In the genomic region with DNA sequence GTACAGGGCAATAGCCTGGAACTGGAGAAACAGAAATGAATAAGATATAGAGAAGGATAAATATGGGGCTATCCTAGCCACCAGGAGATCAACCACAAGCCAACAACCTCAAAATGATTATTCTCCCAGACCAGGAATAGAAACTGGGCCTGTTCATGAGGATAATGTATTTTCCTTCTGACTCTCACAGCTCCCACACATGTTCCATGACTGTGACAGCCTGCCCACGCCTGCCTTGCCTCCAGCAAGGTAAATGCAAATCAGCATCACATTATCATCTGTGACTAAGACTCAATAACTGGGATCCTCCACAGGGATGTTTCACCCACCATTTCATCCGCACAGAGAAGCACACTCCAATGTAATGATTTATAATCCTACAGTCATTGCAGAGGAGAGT, we compare ENCODE assay signal across 14 cellular contexts. TPM values are rescaled to one million over a fixed set of nuclear protein-coding genes. Genes with fewer than 3 reads are reported as not detected.
A peak's percentile ranks its signal among the peaks of the same experiment; 100 is the strongest.
DNase-seq lines count a peak whose midpoint lies in the region; ATAC-seq, FAIRE-seq and TF ChIP-seq lines count a peak whose summit lies in the region.
"Had no signal": no experiment of that assay in that cellular context is flagged by ENCODE, and none has a peak within 500 bp of the region (broad histone marks: within the 10 kb centered on the region; RNA-seq: fewer than 3 reads in every experiment).

No MANE protein-coding gene starts in this region.

- peaks cover 61% of the 10 kb centered on the region for H3K36me3 Mint-ChIP-seq in activated naive CD8-positive, alpha-beta T cell treated with anti-CD3 and anti-CD28 coated beads, Interleukin-2, amount 50 U/mL, for 24 hours (ENCODE audit: low read depth)
- peaks cover 39% of the 10 kb centered on the region for H3K36me3 Mint-ChIP-seq in type B pancreatic cell

- no peak overlapping the region for H3K23ac ChIP-seq in mesenchymal stem cell (ENCODE audit: low read length in 2 of 2)

- H3K4me1 ChIP-seq in mesenchymal stem cell (ENCODE audit: control insufficient read depth, insufficient read depth, low read depth, low read length) = peaks cover 8% of the 10 kb centered on the region

- WGBS in mesenchymal stem cell = 100% methylated on average over 1 of the region's 2 CpGs

- H2AFZ ChIP-seq in mesenchymal stem cell (ENCODE audit: low read depth, low read length) = no peak overlapping the region

- H3K18ac ChIP-seq in mesenchymal stem cell (ENCODE audit: low read depth in 1 of 2, low read length in 2 of 2) = no peak overlapping the region

- H3K27ac Mint-ChIP-seq in activated naive CD8-positive, alpha-beta T cell treated with anti-CD3 and anti-CD28 coated beads, Interleukin-2, amount 50 U/mL, for 24 hours = peak overlapping the region; percentile 82
- H3K27ac Mint-ChIP-seq in type B pancreatic cell = peak overlapping the region; percentile 27

- H3K9ac ChIP-seq in mesenchymal stem cell (ENCODE audit: low read length) = peak overlapping the region; percentile 9

- H3K36me3 ChIP-seq in mesenchymal stem cell (ENCODE audit: control insufficient read depth in 1 of 2, insufficient read depth in 2 of 2, low read depth in 1 of 2, low read length in 2 of 2) = peaks cover 19 to 54% of the 10 kb centered on the region in 2 experiments

- FAIRE-seq in urothelium cell line (lab: Jason Lieb, UNC) = no peak

- no peak overlapping the region for H3K4me2 ChIP-seq in mesenchymal stem cell (ENCODE audit: low read length, poor library complexity, severe bottlenecking)

- no peak overlapping the region for H4K91ac ChIP-seq in mesenchymal stem cell (ENCODE audit: low read length)

- TF ChIP-seq CTCF in type B pancreatic cell (conservative IDR thresholded peaks at IDR 0.05) = no peak

- H2BK120ac ChIP-seq in mesenchymal stem cell (ENCODE audit: low read depth, low read length) = no peak overlapping the region

- no peak overlapping the region for H3K4ac ChIP-seq in mesenchymal stem cell (ENCODE audit: low read depth in 1 of 2, low read length in 2 of 2)

- no peaks in the 10 kb centered on the region for H3K27me3 Mint-ChIP-seq in activated naive CD8-positive, alpha-beta T cell treated with anti-CD3 and anti-CD28 coated beads, Interleukin-2, amount 50 U/mL, for 24 hours
- H3K27me3 Mint-ChIP-seq in type B pancreatic cell = no peaks in the 10 kb centered on the region

- no peaks in the 10 kb centered on the region for H3K27me3 ChIP-seq in mesenchymal stem cell (ENCODE audit: control insufficient read depth in 1 of 2, insufficient read depth in 1 of 2, low read length in 2 of 2)

- ATAC-seq in activated naive CD8-positive, alpha-beta T cell treated with anti-CD3 and anti-CD28 coated beads, Interleukin-2, amount 50 U/mL, for 24 hours = no peak
- ATAC-seq: Right ventricle myocardium inferior had no signal

- H3K4me1 Mint-ChIP-seq in activated naive CD8-positive, alpha-beta T cell treated with anti-CD3 and anti-CD28 coated beads, Interleukin-2, amount 50 U/mL, for 24 hours = peaks cover 52% of the 10 kb centered on the region
- H3K4me1 Mint-ChIP-seq in type B pancreatic cell (ENCODE audit: unreplicated experiment) = peaks cover 13% of the 10 kb centered on the region

- H4K8ac ChIP-seq in mesenchymal stem cell (ENCODE audit: low read length) = no peak overlapping the region

- peak overlapping the region; percentile 28 for H3K4me3 Mint-ChIP-seq in activated naive CD8-positive, alpha-beta T cell treated with anti-CD3 and anti-CD28 coated beads, Interleukin-2, amount 50 U/mL, for 24 hours
- H3K4me3 Mint-ChIP-seq in type B pancreatic cell = peak overlapping the region; percentile 30

- H3K79me1 ChIP-seq in mesenchymal stem cell (replicated peaks; ENCODE audit: low read length, poor library complexity, severe bottlenecking) = peaks cover 19% of the 10 kb centered on the region

- H2BK15ac ChIP-seq in mesenchymal stem cell (ENCODE audit: low read depth, poor library complexity, severe bottlenecking) = no peak overlapping the region

- no peak overlapping the region for H3K27ac ChIP-seq in mesenchymal stem cell (ENCODE audit: low read length, poor library complexity, severe bottlenecking)

- H2BK5ac ChIP-seq in mesenchymal stem cell (ENCODE audit: low read depth, low read length, poor library complexity, severe bottlenecking) = no peak overlapping the region

- H2BK12ac ChIP-seq in mesenchymal stem cell (ENCODE audit: low read length in 2 of 2) = no peak overlapping the region

- H2AK5ac ChIP-seq in mesenchymal stem cell (ENCODE audit: low read length, severe bottlenecking) = no peak overlapping the region

- H3K14ac ChIP-seq in mesenchymal stem cell (ENCODE audit: low read length in 2 of 2) = no peak overlapping the region

- H3K9me3 ChIP-seq in mesenchymal stem cell (ENCODE audit: control insufficient read depth, low read length) = no peaks in the 10 kb centered on the region

- no peak overlapping the region for H3K4me3 ChIP-seq in mesenchymal stem cell (ENCODE audit: insufficient read depth in 1 of 2, low read depth in 1 of 2, low read length in 2 of 2)

- peak; percentile 32 for DNase-seq in stimulated activated naive CD4-positive, alpha-beta T cell treated with Interleukin-2 at 50 U/mL for 16 hours (lab: John Stamatoyannopoulos, UW)
- no peak for DNase-seq in stimulated activated naive CD4-positive, alpha-beta T cell (lab: John Stamatoyannopoulos, UW)
- DNase-seq in activated naive CD8-positive, alpha-beta T cell treated with anti-CD3 and anti-CD28 coated beads, Interleukin-2, amount 50 U/mL, for 24 hours = peak; percentile 42
- DNase-seq in mesenchymal stem cell (no peak), type B pancreatic cell (ENCODE audit: extremely low spot score, unreplicated experiment) (no peak), foreskin melanocyte (no peak), UCSD-AML1 (lab: John Stamatoyannopoulos, UW; ENCODE audit: unreplicated experiment) (no peak), urothelium cell line (ENCODE audit: low spot score) (no peak)
- DNase-seq: central memory CD4-positive, alpha-beta T cell; DMS79; NCI-H1417 treated with DMSO at 0.1 percent for 48 hours; NCI-H524 treated with DMSO at 0.1 percent for 48 hours; T-helper 9 cell had no signal

- H3K9me3 Mint-ChIP-seq in activated naive CD8-positive, alpha-beta T cell treated with anti-CD3 and anti-CD28 coated beads, Interleukin-2, amount 50 U/mL, for 24 hours = no peaks in the 10 kb centered on the region
- no peaks in the 10 kb centered on the region for H3K9me3 Mint-ChIP-seq in type B pancreatic cell

RNA-seq across cellular contexts. Expression of a gene that starts 3.3 kb away (rescaled TPM):
- polyA plus RNA-seq in mesenchymal stem cell (2013, experiment 1 of 2) = 71.3 TPM
- 71.6 TPM for polyA plus RNA-seq in mesenchymal stem cell (2013, experiment 2 of 2)
- total RNA-seq in type B pancreatic cell (ENCODE audit: low replicate concordance) = 153 and 185 TPM in 2 replicates

RNA-seq across cellular contexts. Expression of a gene that starts 46.7 kb away (rescaled TPM):
- polyA plus RNA-seq in mesenchymal stem cell (2013, experiment 1 of 2) = 229 TPM
- 224 TPM for polyA plus RNA-seq in mesenchymal stem cell (2013, experiment 2 of 2)
- total RNA-seq in type B pancreatic cell (ENCODE audit: low replicate concordance) = 187 and 280 TPM in 2 replicates

Comparison
In these comparisons a context has a peak if more than half of its experiments do, and no peak if none do; other contexts are left out.
1. DNase-seq: peak in stimulated activated naive CD4-positive, alpha-beta T cell treated with Interleukin-2 at 50 U/mL for 16 hours (single experiment) and activated naive CD8-positive, alpha-beta T cell treated with anti-CD3 and anti-CD28 coated beads, Interleukin-2, amount 50 U/mL, for 24 hours (single experiment); none in stimulated activated naive CD4-positive, alpha-beta T cell (0 of 6), mesenchymal stem cell (single experiment), type B pancreatic cell (single experiment), foreskin melanocyte (single experiment), UCSD-AML1 (single experiment) and urothelium cell line (single experiment).